ENCODE assay signal across 1 cellular context in the genomic region with DNA sequence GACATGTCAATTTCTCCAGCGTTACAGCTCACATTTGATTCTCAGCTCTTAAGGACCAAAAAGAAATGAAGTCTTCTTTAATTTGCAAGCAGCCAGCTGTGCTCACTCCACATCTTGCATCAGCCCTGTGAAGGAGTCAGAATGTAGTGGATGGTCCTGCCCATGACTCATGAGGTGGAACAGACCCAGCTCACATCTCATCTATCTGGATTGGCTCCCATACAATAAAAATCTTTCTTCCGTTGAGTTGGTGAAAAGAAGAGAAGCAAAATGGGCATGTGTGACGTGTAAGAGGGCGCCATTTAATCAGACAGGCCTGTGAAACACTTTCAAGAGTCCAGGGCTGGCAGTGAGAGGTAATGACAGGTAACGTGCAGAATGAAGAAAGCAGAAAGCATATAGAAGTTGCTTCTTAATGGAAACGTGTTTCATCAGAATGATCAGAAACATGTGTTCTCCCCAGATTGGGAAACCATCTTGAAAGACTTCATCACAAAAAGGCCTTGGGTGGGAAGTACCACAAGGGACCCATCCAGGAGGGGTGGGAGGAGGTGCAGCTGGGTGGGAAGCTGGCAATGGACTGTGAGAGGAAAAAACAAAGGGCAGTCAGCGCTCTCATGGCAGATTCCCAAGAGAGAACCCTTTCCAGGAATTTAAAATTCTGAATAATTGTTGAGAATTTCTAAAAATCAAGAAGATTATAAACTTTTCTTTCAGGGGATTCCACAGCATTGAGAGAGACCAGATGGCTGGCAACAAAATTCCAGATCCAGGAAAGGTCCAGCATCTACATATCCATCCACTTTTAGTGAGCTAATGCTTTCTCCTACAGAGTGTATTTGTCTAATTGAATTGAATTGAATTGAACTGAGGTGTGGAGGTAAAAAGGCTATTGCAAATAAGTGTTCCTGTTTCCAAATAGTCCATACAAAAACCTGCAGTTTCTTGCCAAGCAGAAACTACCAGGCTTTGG.
A peak's percentile ranks its signal among the peaks of the same experiment; 100 is the strongest.
TF ChIP-seq lines count a peak whose summit lies in the region.

No MANE protein-coding gene starts in this region.

TF ChIP-seq in IMR-90, 13 proteins besides CTCF, POLR2A, EP300 and RAD21:
- TF ChIP-seq SMC3 (IDR thresholded peaks at IDR 0.05; ENCODE audit: low read depth, low read length) (peak; percentile 16; the same call in 1 of the 2 replicates), CEBPB (IDR thresholded peaks at IDR 0.05; ENCODE audit: low read depth, low read length) (peak; percentile 97), CHD1 (IDR thresholded peaks at IDR 0.05; ENCODE audit: low read depth, low read length) (no peak), MAFK (IDR thresholded peaks at IDR 0.05; ENCODE audit: low read depth, low read length) (no peak), MAZ (IDR thresholded peaks at IDR 0.05; ENCODE audit: borderline replicate concordance, low read depth, low read length) (peak; percentile 14; the same call in 1 of the 2 replicates), BHLHE40 (IDR thresholded peaks at IDR 0.05; ENCODE audit: low read depth, low read length) (peak; percentile 57), FOS (IDR thresholded peaks at IDR 0.05; ENCODE audit: low read depth, low read length) (peak; percentile 89), RCOR1 (IDR thresholded peaks at IDR 0.05; ENCODE audit: insufficient replicate concordance, low read length) (peak; percentile 83)
- TF ChIP-seq, protein P1, sequence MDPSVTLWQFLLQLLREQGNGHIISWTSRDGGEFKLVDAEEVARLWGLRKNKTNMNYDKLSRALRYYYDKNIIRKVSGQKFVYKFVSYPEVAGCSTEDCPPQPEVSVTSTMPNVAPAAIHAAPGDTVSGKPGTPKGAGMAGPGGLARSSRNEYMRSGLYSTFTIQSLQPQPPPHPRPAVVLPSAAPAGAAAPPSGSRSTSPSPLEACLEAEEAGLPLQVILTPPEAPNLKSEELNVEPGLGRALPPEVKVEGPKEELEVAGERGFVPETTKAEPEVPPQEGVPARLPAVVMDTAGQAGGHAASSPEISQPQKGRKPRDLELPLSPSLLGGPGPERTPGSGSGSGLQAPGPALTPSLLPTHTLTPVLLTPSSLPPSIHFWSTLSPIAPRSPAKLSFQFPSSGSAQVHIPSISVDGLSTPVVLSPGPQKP (IDR thresholded peaks at IDR 0.05; ENCODE audit: borderline replicate concordance, low read depth, low read length): no peak
